In genomic region chr1:85501355-85501898, GRCh38 we compare ENCODE assay signal across 21 cellular contexts.
"Had no signal": no experiment of that assay in that cellular context is flagged by ENCODE, and none has a peak within 500 bp of the region (broad histone marks: within the 10 kb centered on the region; RNA-seq: fewer than 3 reads in every experiment).

No MANE protein-coding gene starts in this region.

- H3K9ac ChIP-seq: KMS-11, SK-N-SH had no signal

- H3K4me3 ChIP-seq: K562 had no signal

- FAIRE-seq: K562 had no signal

- ATAC-seq: K562, T-cell had no signal

- H3K4me2 ChIP-seq: KMS-11, SK-N-SH had no signal

- H3K27ac ChIP-seq: KMS-11, RWPE1 had no signal

- H3K9me2 ChIP-seq: SK-N-SH had no signal

- DNase-seq: Kasumi-1, MM.1S, NCI-H1092 treated with DMSO at 0.1 percent for 48 hours, NCI-H1436, NCI-H187, NCI-H2029, NCI-H2081 treated with DMSO at 0.1 percent for 48 hours, NCI-H2171, NCI-H226, NCI-H446, NCI-H510A, NCI-H524 treated with DMSO at 0.1 percent for 48 hours, NCI-H69, NCI-H774, SHP77, SK-N-SH, SW 1271, T-cell had no signal
